18 cellular contexts compared by ENCODE assay signal in the genomic region with DNA sequence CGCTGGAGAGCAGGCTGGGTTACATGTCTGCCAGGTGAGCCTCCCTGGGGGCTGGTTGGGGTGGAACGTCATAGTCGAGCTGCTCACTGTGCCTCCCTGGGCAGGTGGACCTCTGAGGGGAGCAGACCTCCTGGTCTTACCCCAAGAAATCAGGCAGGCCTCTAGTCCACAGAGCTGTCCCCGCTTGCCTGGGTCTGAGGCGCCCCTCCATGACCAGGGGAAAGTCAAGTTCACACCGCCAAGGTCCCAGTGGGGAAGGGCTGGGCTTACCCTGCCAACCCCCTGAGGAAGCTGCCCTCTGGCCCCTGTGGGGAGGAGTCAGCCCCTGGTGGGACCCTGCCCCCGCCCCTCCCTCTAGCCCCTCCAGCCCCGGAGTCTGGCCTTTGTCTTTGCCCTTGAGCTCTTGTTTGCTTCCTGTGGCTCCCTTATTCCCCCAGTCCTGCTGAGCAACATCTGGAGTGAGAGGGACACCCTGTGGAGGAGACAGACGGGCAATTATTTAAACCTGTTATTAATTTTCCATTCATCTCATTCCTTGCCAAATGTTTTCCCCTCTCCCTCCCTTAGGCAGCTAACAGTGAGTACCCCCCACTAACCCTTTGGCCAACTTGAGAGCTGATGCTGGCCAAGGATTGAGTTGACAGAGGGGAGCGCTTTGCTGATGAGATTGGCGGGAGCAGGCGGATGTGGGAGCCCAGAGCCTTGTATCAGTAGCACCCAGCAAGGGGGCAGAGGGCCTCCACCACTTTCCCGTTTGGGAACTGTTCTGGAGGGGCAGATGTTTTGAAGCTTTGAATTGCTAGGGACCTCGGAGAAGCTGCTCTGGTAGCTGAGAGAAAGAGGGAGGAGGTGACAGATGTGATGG.
DNase-seq lines count a peak whose midpoint lies in the region; ATAC-seq, FAIRE-seq and TF ChIP-seq lines count a peak whose summit lies in the region.
"Had no signal": no experiment of that assay in that cellular context is flagged by ENCODE, and none has a peak within 500 bp of the region (broad histone marks: within the 10 kb centered on the region; RNA-seq: fewer than 3 reads in every experiment).

No MANE protein-coding gene starts in this region.

- no peaks in the 10 kb centered on the region for H3K4me1 ChIP-seq in kidney (ENCODE audit: control insufficient read depth in 1 of 2, insufficient read depth in 1 of 2, low read depth in 1 of 2, low read length in 2 of 2)
- H3K4me1 ChIP-seq: A549, pancreas had no signal

- H3K27me3 Mint-ChIP-seq in type B pancreatic cell = no peaks in the 10 kb centered on the region
- H3K27me3 Mint-ChIP-seq: brain; CD4-positive, alpha-beta T cell; stimulated activated naive B cell treated with anti-CD40 and anti-IgM and Interleukin-4, amounts not matched to agents 10 μg/mL and 1 μg/mL and 100 μg/mL, for 72 hours had no signal

- no peak overlapping the region for H3K27ac ChIP-seq in kidney (ENCODE audit: low read depth in 2 of 2, low read length in 2 of 2)
- H3K27ac ChIP-seq: A549, pancreas had no signal

- H3K4me3 ChIP-seq in kidney (ENCODE audit: low read length in 2 of 2) = no peak overlapping the region
- H3K4me3 ChIP-seq: A549, pancreas had no signal

- H3K9me3 ChIP-seq in kidney (ENCODE audit: control insufficient read depth in 1 of 2, low read length in 2 of 2) = peaks cover 0 to 3% of the 10 kb centered on the region in 2 donors
- H3K9me3 ChIP-seq: pancreas had no signal

- intact Hi-C loops in kidney (cut with DNase I) = no loop called here

- peaks cover 4 to 8% of the 10 kb centered on the region in 2 donors for H3K36me3 ChIP-seq in kidney (ENCODE audit: control insufficient read depth in 1 of 2, insufficient read depth in 2 of 2, low read length in 2 of 2)

- H3K36me3 Mint-ChIP-seq in type B pancreatic cell = peaks cover 24% of the 10 kb centered on the region

- H3K27ac Mint-ChIP-seq in type B pancreatic cell = no peak overlapping the region
- H3K27ac Mint-ChIP-seq: activated naive CD4-positive, alpha-beta T cell treated with anti-CD3 and anti-CD28 coated beads, Interleukin-2, amount 10 ng/mL, durations not matched to agents 7 days and 5 days; CD4-positive, alpha-beta T cell; stimulated activated naive B cell treated with anti-CD40 and anti-IgM and Interleukin-4, amounts not matched to agents 10 μg/mL and 1 μg/mL and 100 μg/mL, for 72 hours had no signal

- TF ChIP-seq CTCF in type B pancreatic cell (conservative IDR thresholded peaks at IDR 0.05) (no peak), kidney (IDR thresholded peaks at IDR 0.05; ENCODE audit: borderline replicate concordance, extremely low read depth, insufficient read depth) (no peak)

- DNase-seq in NCI-H82 (lab: John Stamatoyannopoulos, UW) (peak; percentile 20), NCI-H82 treated with DMSO at 0.1 percent for 48 hours (lab: John Stamatoyannopoulos, UW; ENCODE audit: unreplicated experiment) (no peak), NCI-H2171 treated with DMSO at 0.1 percent for 48 hours (lab: John Stamatoyannopoulos, UW) (peak; percentile 73), cerebellum (ENCODE audit: low spot score) (peak; percentile 27), type B pancreatic cell (ENCODE audit: extremely low spot score, unreplicated experiment) (no peak), AG20443 (ENCODE audit: low spot score) (no peak), kidney (no peak)
- DNase-seq: activated CD8-positive, alpha-beta memory T cell treated with anti-CD3 and anti-CD28 coated beads, Interleukin-2, amount 50 U/mL, for 48 hours; activated naive CD4-positive, alpha-beta T cell treated with anti-CD3 and anti-CD28 coated beads, Interleukin-2, amount 10 ng/mL, durations not matched to agents 7 days and 5 days; CD4-positive, alpha-beta T cell; small intestine; stimulated activated naive B cell treated with anti-CD40 and anti-IgM and Interleukin-4, amounts not matched to agents 10 μg/mL and 1 μg/mL and 100 μg/mL, for 72 hours; trophoblast cell had no signal

- H3K9ac ChIP-seq in kidney (ENCODE audit: low read length in 2 of 2) = no peak overlapping the region

- no peak for FAIRE-seq in kidney (lab: Jason Lieb, UNC)
- FAIRE-seq: A549, GM12891, pancreas, small intestine had no signal

- ATAC-seq in GM21576 (IDR thresholded peaks at IDR 0.05; ENCODE audit: unreplicated experiment) = no peak
- ATAC-seq: A549; stimulated activated naive B cell treated with anti-CD40 and anti-IgM and Interleukin-4, amounts not matched to agents 10 μg/mL and 1 μg/mL and 100 μg/mL, for 72 hours had no signal

- peaks cover 4% of the 10 kb centered on the region for H3K9me3 Mint-ChIP-seq in type B pancreatic cell
- H3K9me3 Mint-ChIP-seq: CD4-positive, alpha-beta T cell had no signal

- peak overlapping the region; percentile 31 for H3K4me3 Mint-ChIP-seq in type B pancreatic cell
- H3K4me3 Mint-ChIP-seq: activated naive CD4-positive, alpha-beta T cell treated with anti-CD3 and anti-CD28 coated beads, Interleukin-2, amount 10 ng/mL, durations not matched to agents 7 days and 5 days; brain; CD4-positive, alpha-beta T cell; stimulated activated naive B cell treated with anti-CD40 and anti-IgM and Interleukin-4, amounts not matched to agents 10 μg/mL and 1 μg/mL and 100 μg/mL, for 72 hours had no signal

- peaks cover 5% of the 10 kb centered on the region for H3K4me1 Mint-ChIP-seq in type B pancreatic cell (ENCODE audit: unreplicated experiment)
- H3K4me1 Mint-ChIP-seq: activated naive CD4-positive, alpha-beta T cell treated with anti-CD3 and anti-CD28 coated beads, Interleukin-2, amount 10 ng/mL, durations not matched to agents 7 days and 5 days had no signal

Comparison
In these comparisons a context has a peak if more than half of its experiments do, and no peak if none do; other contexts are left out.
1. DNase-seq: peak in NCI-H82 (single experiment), NCI-H2171 treated with DMSO at 0.1 percent for 48 hours (single experiment) and cerebellum (single experiment); none in NCI-H82 treated with DMSO at 0.1 percent for 48 hours (single experiment), type B pancreatic cell (single experiment), AG20443 (single experiment) and kidney (single experiment).